ENCODE assay signal across 8 cellular contexts in the genomic region with DNA sequence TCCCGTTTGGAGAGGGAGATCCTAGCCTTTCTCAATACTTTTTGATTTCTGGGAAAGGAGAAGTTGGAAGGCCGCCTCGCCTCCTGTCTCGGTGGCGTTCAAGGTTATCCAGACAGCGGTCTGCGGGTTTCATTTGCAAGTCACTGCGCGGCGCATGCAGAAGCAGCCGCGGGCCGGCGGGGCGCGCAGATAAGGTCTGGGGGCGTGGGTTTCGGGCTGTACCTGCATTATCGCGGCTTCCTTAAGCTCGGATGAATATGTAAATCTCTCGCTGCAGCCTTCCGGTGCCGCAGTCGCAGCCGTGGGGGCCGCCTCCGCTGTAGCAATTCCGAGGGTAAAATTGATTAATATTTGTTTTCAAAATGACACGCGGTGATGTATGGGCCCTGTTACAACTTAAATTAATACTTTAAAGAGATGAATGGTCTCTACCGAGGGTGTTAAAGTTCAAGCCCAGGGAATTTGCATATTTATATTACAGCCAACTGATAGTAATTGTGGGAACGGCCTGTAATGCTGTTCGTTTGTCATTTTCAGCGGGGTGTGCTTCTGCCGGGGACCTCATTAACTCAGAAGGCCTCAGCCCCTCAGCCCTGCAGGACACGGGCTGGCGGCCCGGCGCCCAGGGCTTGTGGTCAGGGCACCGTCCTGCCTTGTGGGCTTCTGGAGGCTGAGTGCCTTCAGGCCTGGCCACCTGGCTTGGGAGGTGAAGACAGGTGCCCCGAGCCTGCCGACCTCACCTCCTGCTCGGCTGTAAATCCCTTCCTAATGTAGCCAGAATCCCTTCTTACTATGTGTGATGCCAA.
DNase-seq lines count a peak whose midpoint lies in the region; ATAC-seq and TF ChIP-seq lines count a peak whose summit lies in the region.

No MANE protein-coding gene starts in this region.

- H3K23ac ChIP-seq in H9 (ENCODE audit: insufficient read length, low read depth, low read length): no peak overlapping the region

- H3K18ac ChIP-seq in H9 (ENCODE audit: insufficient read length, low read depth, low read length): no peak overlapping the region

- H3K4me2 ChIP-seq in H9 (ENCODE audit: insufficient read depth, insufficient read length, low read length) (peak overlapping the region; percentile 36), MM.1S (ENCODE audit: low read depth, low read length) (no peak overlapping the region)

- no peak overlapping the region for H2BK5ac ChIP-seq in H9 (ENCODE audit: insufficient read length, low read length)

- no peak overlapping the region for H3K9ac ChIP-seq in H9 (ENCODE audit: extremely low read depth, insufficient read length, low read length)
- no peak overlapping the region for H3K9ac ChIP-seq in MM.1S (ENCODE audit: low read length)

- peak overlapping the region; percentile 45 to 64; a peak in 4 of 5 replicates for H3K4me3 Mint-ChIP-seq in H9

- no peak overlapping the region for H3K56ac ChIP-seq in H9 (ENCODE audit: insufficient read length, low read depth, low read length)

- H3K36me3 Mint-ChIP-seq in H9 (ENCODE audit: insufficient read depth in 1 of 3, low read depth in 3 of 3): no peaks in the 10 kb centered on the region

- H3T11ph ChIP-seq in H9 (ENCODE audit: low read length): no peak overlapping the region

- WGBS in H9 (ENCODE audit: extremely low coverage, insufficient read length, low lambda C conversion rate): no CpG with 5 or more reads among the region's 44 CpGs

- H3K4me3 ChIP-seq in MM.1S (ENCODE audit: low read length): no peak overlapping the region

- no peak overlapping the region for H4K5ac ChIP-seq in H9 (ENCODE audit: insufficient read length, low read depth, low read length)

- no peak overlapping the region for H3K4ac ChIP-seq in H9 (ENCODE audit: low read depth, low read length)

- no peaks in the 10 kb centered on the region for H3F3A ChIP-seq in MM.1S (ENCODE audit: insufficient read depth, low read length)

- H3K9me2 ChIP-seq in MM.1S (replicated peaks; ENCODE audit: insufficient read depth, low read length): no peaks in the 10 kb centered on the region

- H3K9me3 ChIP-seq in H9 (ENCODE audit: control insufficient read depth, low read depth, low read length): no peaks in the 10 kb centered on the region
- H3K9me3 ChIP-seq in MM.1S (replicated peaks; ENCODE audit: insufficient read depth, low read length): no peaks in the 10 kb centered on the region

- H4K91ac ChIP-seq in H9 (ENCODE audit: insufficient read length, low read depth, low read length): no peak overlapping the region

- TF ChIP-seq CTCF in H9 (conservative IDR thresholded peaks at IDR 0.05) (no peak), MM.1S (IDR thresholded peaks at IDR 0.05; ENCODE audit: low read length) (no peak)

- no peak overlapping the region for H4K8ac ChIP-seq in H9 (replicated peaks; ENCODE audit: insufficient read length, low read depth, low read length)

- no peaks in the 10 kb centered on the region for H3K23me2 ChIP-seq in H9 (ENCODE audit: insufficient read length, low read depth, low read length, poor library complexity, severe bottlenecking)

- H3K79me2 ChIP-seq in H9 (ENCODE audit: insufficient read depth, low read length) (no peaks in the 10 kb centered on the region), MM.1S (ENCODE audit: low read length) (no peaks in the 10 kb centered on the region)

- H3K27ac ChIP-seq in H9 (ENCODE audit: insufficient read length, low read depth, low read length) (no peak overlapping the region), MM.1S (ENCODE audit: low read length) (no peak overlapping the region)

- no peak overlapping the region for H2BK120ac ChIP-seq in H9 (ENCODE audit: low read depth, low read length, poor library complexity, severe bottlenecking)

- no peak overlapping the region for H2BK15ac ChIP-seq in H9 (ENCODE audit: low read depth, low read length)

- peaks cover 3% of the 10 kb centered on the region; the same call in 1 of the 2 replicates for H3K4me1 ChIP-seq in H9 (ENCODE audit: insufficient read depth, low read length)
- no peaks in the 10 kb centered on the region for H3K4me1 ChIP-seq in MM.1S (ENCODE audit: low read length)

- H2BK12ac ChIP-seq in H9 (ENCODE audit: insufficient read length, low read depth, low read length): no peak overlapping the region

- H3K27me3 ChIP-seq in H9 (ENCODE audit: insufficient read depth, low read length) (no peaks in the 10 kb centered on the region; the same call in 1 of the 2 replicates), MM.1S (replicated peaks; ENCODE audit: insufficient read depth, low read length) (no peaks in the 10 kb centered on the region)

- no peak overlapping the region for H2AK5ac ChIP-seq in H9 (ENCODE audit: insufficient read length, low read length)

- H4K20me1 ChIP-seq in H9 (ENCODE audit: control insufficient read depth, insufficient read depth, insufficient read length) (peaks cover 2% of the 10 kb centered on the region), MM.1S (ENCODE audit: insufficient read depth, low read length) (no peaks in the 10 kb centered on the region)

- H2AFZ ChIP-seq in H9 (ENCODE audit: low read length): no peak overlapping the region
- no peak overlapping the region for H2AFZ ChIP-seq in MM.1S (ENCODE audit: low read length)

- peaks cover 6 to 13% of the 10 kb centered on the region in 2 experiments for H3K4me1 Mint-ChIP-seq in H9

- no peak overlapping the region for H2BK20ac ChIP-seq in H9 (ENCODE audit: low read depth, low read length, poor library complexity, severe bottlenecking)

- peaks cover 11% of the 10 kb centered on the region for H3K27me3 Mint-ChIP-seq in H9 (ENCODE audit: low read depth)

- no peaks in the 10 kb centered on the region for H3K36me3 ChIP-seq in MM.1S (replicated peaks; ENCODE audit: insufficient read depth, low read length)

- H3K14ac ChIP-seq in H9 (ENCODE audit: insufficient read depth, low read length): no peak overlapping the region

- H3K79me1 ChIP-seq in H9 (ENCODE audit: insufficient read depth, low read depth, low read length, poor library complexity, severe bottlenecking): no peaks in the 10 kb centered on the region

- H3K9me3 Mint-ChIP-seq in H9: no peaks in the 10 kb centered on the region

- DNase-seq in H9 (peak; percentile 54), germinal center (ENCODE audit: low spot score) (peak; percentile 46), amygdala (lab: John Stamatoyannopoulos, UW) (no peak), MM.1S (no peak), NCI-H226 (no peak)
- peak; percentile 67 for DNase-seq in activated CD8-positive, alpha-beta memory T cell treated with anti-CD3 and anti-CD28 coated beads for 24 hours
- peak; percentile 18 to 39 for DNase-seq in stimulated activated CD4-positive, alpha-beta T cell treated with anti-CD3 and anti-CD28 coated beads, Interleukin-15, amount 100 ng/mL, for 48 hours (ENCODE audit: low read depth in 2 of 2)

- peak overlapping the region in 1 of 3 experiments; percentile 44; a peak in 1 of 7 replicates for H3K27ac Mint-ChIP-seq in H9

- no peak for ATAC-seq in HG03460 (IDR thresholded peaks at IDR 0.05; ENCODE audit: unreplicated experiment)

Comparison
In these comparisons a context has a peak if more than half of its experiments do, and no peak if none do; other contexts are left out.
1. DNase-seq: peak in H9 (single experiment), activated CD8-positive, alpha-beta memory T cell treated with anti-CD3 and anti-CD28 coated beads for 24 hours (single experiment), germinal center (single experiment) and stimulated activated CD4-positive, alpha-beta T cell treated with anti-CD3 and anti-CD28 coated beads, Interleukin-15, amount 100 ng/mL, for 48 hours (2 of 2); none in amygdala (0 of 56), MM.1S (single experiment) and NCI-H226 (single experiment).